17 cellular contexts compared by ENCODE assay signal in the genomic region with DNA sequence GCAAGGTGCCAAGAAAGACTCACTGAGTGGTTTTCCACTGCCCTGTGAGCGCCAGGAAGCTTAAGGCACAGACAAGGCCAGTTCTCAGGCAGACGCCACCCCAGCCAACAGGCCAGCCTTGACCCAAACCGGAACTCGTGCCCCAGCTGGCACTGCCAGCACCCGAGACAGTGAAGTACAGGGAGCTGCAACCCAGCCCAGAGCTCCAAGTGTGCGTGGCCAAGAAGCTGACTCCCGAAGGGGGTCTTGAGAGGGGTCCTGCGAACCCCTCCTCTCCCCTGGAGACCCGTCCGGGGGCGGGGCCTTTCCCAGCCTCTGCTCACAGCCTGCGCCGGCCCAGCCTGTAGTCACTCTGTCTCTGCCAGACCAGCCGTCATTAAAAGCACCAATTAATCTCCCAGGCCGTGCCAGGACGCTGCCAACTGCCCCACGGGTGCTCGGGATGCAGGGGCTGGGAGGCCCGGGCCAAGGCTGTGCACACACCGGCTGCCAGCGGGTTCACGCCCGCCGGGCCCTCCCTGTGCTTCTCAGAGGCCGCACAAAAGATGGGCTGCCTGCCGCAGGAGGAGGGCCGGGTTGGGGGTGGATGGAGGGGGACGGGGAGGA. TPM values are rescaled to one million over a fixed set of nuclear protein-coding genes. Genes with fewer than 3 reads are reported as not detected.
DNase-seq lines count a peak whose midpoint lies in the region; ATAC-seq, FAIRE-seq and TF ChIP-seq lines count a peak whose summit lies in the region.
"Had no signal": no experiment of that assay in that cellular context is flagged by ENCODE, and none has a peak within 500 bp of the region (broad histone marks: within the 10 kb centered on the region; RNA-seq: fewer than 3 reads in every experiment).

No MANE protein-coding gene starts in this region.

- H3K4me3 Mint-ChIP-seq in activated naive CD8-positive, alpha-beta T cell treated with anti-CD3 and anti-CD28 coated beads, Interleukin-2, amount 10 ng/mL, durations not matched to agents 7 days and 5 days: no peak overlapping the region
- no peak overlapping the region for H3K4me3 Mint-ChIP-seq in activated naive CD8-positive, alpha-beta T cell treated with anti-CD3 and anti-CD28 coated beads for 36 hours
- no peak overlapping the region for H3K4me3 Mint-ChIP-seq in endothelial cell (ENCODE audit: unreplicated experiment)
- H3K4me3 Mint-ChIP-seq: activated CD4-positive, alpha-beta T cell treated with anti-CD3 and anti-CD28 coated beads, Interleukin-2, amount 10 ng/mL, durations not matched to agents 7 days and 5 days had no signal

- H3K36me3 ChIP-seq in pancreas (no peaks in the 10 kb centered on the region), tibial nerve (no peaks in the 10 kb centered on the region)
- H3K36me3 ChIP-seq: gastrocnemius medialis had no signal

- no peak for ATAC-seq in activated naive CD8-positive, alpha-beta T cell treated with anti-CD3 and anti-CD28 coated beads, Interleukin-2, amount 10 ng/mL, durations not matched to agents 7 days and 5 days (ENCODE audit: low read depth)
- ATAC-seq in pancreas: peak; percentile 49 to 67 (median 61)
- no peak for ATAC-seq in GM19463 (IDR thresholded peaks at IDR 0.05; ENCODE audit: unreplicated experiment)
- ATAC-seq in HG03045 (IDR thresholded peaks at IDR 0.05; ENCODE audit: unreplicated experiment): no peak
- ATAC-seq: activated naive CD4-positive, alpha-beta T cell treated with anti-CD3 and anti-CD28 coated beads, Interleukin-2, amount 50 U/mL, for 72 hours; gastrocnemius medialis had no signal

- H3K27ac ChIP-seq in pancreas (peak overlapping the region; percentile 48 to 78 (median 70)), tibial nerve (peak overlapping the region in 3 of 4 donors; percentile 53 to 84 (median 80))

- H3K27me3 ChIP-seq in pancreas: no peaks in the 10 kb centered on the region
- H3K27me3 ChIP-seq in tibial nerve: peaks cover 0 to 21% of the 10 kb centered on the region in 2 donors

- H3K9me3 ChIP-seq in pancreas (no peaks in the 10 kb centered on the region), tibial nerve (no peaks in the 10 kb centered on the region)
- H3K9me3 ChIP-seq: gastrocnemius medialis had no signal

- H3K4me1 ChIP-seq in pancreas (peaks cover 3 to 16% (median 8%) of the 10 kb centered on the region in 3 donors), tibial nerve (peaks cover 0 to 98% (median 44%) of the 10 kb centered on the region in 4 donors)

- H3K4me1 Mint-ChIP-seq in activated naive CD8-positive, alpha-beta T cell treated with anti-CD3 and anti-CD28 coated beads, Interleukin-2, amount 10 ng/mL, durations not matched to agents 7 days and 5 days: peaks cover 4% of the 10 kb centered on the region
- H3K4me1 Mint-ChIP-seq in activated naive CD8-positive, alpha-beta T cell treated with anti-CD3 and anti-CD28 coated beads for 36 hours: peaks cover 2% of the 10 kb centered on the region
- no peaks in the 10 kb centered on the region for H3K4me1 Mint-ChIP-seq in endothelial cell (ENCODE audit: unreplicated experiment)

- TF ChIP-seq EP300 in tibial nerve (IDR thresholded peaks at IDR 0.05): no peak

- intact Hi-C loops in pancreas (cut with DNase I): no loop called here

- POLR2A ChIA-PET in activated naive CD8-positive, alpha-beta T cell treated with anti-CD3 and anti-CD28 coated beads, Interleukin-2, amount 10 ng/mL, durations not matched to agents 7 days and 5 days (lab: Charles Lee): no interaction called here

- no peaks in the 10 kb centered on the region for H3K36me3 Mint-ChIP-seq in activated naive CD8-positive, alpha-beta T cell treated with anti-CD3 and anti-CD28 coated beads, Interleukin-2, amount 10 ng/mL, durations not matched to agents 7 days and 5 days
- H3K36me3 Mint-ChIP-seq in activated naive CD8-positive, alpha-beta T cell treated with anti-CD3 and anti-CD28 coated beads for 36 hours: no peaks in the 10 kb centered on the region
- H3K36me3 Mint-ChIP-seq in endothelial cell (ENCODE audit: low read depth, unreplicated experiment): peaks cover 7% of the 10 kb centered on the region
- H3K36me3 Mint-ChIP-seq: activated naive CD4-positive, alpha-beta T cell treated with anti-CD3 and anti-CD28 coated beads, Interleukin-2, amount 50 U/mL, for 72 hours; CD4-positive, alpha-beta memory T cell had no signal

- H3K27ac Mint-ChIP-seq in activated naive CD8-positive, alpha-beta T cell treated with anti-CD3 and anti-CD28 coated beads, Interleukin-2, amount 10 ng/mL, durations not matched to agents 7 days and 5 days: no peak overlapping the region
- H3K27ac Mint-ChIP-seq in activated naive CD8-positive, alpha-beta T cell treated with anti-CD3 and anti-CD28 coated beads for 36 hours: no peak overlapping the region
- no peak overlapping the region for H3K27ac Mint-ChIP-seq in endothelial cell (ENCODE audit: unreplicated experiment)
- H3K27ac Mint-ChIP-seq: activated CD4-positive, alpha-beta T cell treated with anti-CD3 and anti-CD28 coated beads, Interleukin-2, amount 10 ng/mL, durations not matched to agents 7 days and 5 days had no signal

- no peak for TF ChIP-seq POLR2A in tibial nerve (IDR thresholded peaks at IDR 0.05)

- H3K9me3 Mint-ChIP-seq in activated naive CD8-positive, alpha-beta T cell treated with anti-CD3 and anti-CD28 coated beads, Interleukin-2, amount 10 ng/mL, durations not matched to agents 7 days and 5 days: no peaks in the 10 kb centered on the region
- no peaks in the 10 kb centered on the region for H3K9me3 Mint-ChIP-seq in activated naive CD8-positive, alpha-beta T cell treated with anti-CD3 and anti-CD28 coated beads for 36 hours
- H3K9me3 Mint-ChIP-seq in endothelial cell (ENCODE audit: unreplicated experiment): no peaks in the 10 kb centered on the region
- H3K9me3 Mint-ChIP-seq: activated CD4-positive, alpha-beta T cell treated with anti-CD3 and anti-CD28 coated beads, Interleukin-2, amount 10 ng/mL, durations not matched to agents 7 days and 5 days; activated naive CD4-positive, alpha-beta T cell treated with anti-CD3 and anti-CD28 coated beads, Interleukin-2, amount 50 U/mL, for 72 hours had no signal

- no peak for FAIRE-seq in pancreas (lab: Jason Lieb, UNC)
- FAIRE-seq: A204.1 had no signal

- TF ChIP-seq CTCF in pancreas (IDR thresholded peaks at IDR 0.05) (no peak), tibial nerve (IDR thresholded peaks at IDR 0.05) (no peak), endothelial cell (IDR thresholded peaks at IDR 0.05; ENCODE audit: unreplicated experiment) (no peak)

- H3K27me3 Mint-ChIP-seq in activated naive CD8-positive, alpha-beta T cell treated with anti-CD3 and anti-CD28 coated beads, Interleukin-2, amount 10 ng/mL, durations not matched to agents 7 days and 5 days: peaks cover 20% of the 10 kb centered on the region
- peaks cover 3% of the 10 kb centered on the region for H3K27me3 Mint-ChIP-seq in activated naive CD8-positive, alpha-beta T cell treated with anti-CD3 and anti-CD28 coated beads for 36 hours
- peaks cover 18% of the 10 kb centered on the region for H3K27me3 Mint-ChIP-seq in endothelial cell (ENCODE audit: unreplicated experiment)

- WGBS in pancreas, 2 donors: 41 to 45% methylated on average over 24 to 28 of the region's 28 CpGs
- WGBS in tibial nerve, 2 donors: 22 to 37% methylated on average over 14 to 21 of the region's 28 CpGs

- DNase-seq in activated naive CD8-positive, alpha-beta T cell treated with anti-CD3 and anti-CD28 coated beads, Interleukin-2, amount 10 ng/mL, durations not matched to agents 7 days and 5 days: peak; percentile 25
- no peak for DNase-seq in activated naive CD8-positive, alpha-beta T cell treated with anti-CD3 and anti-CD28 coated beads for 36 hours
- DNase-seq in globus pallidus (ENCODE audit: low spot score): peak; percentile 93
- DNase-seq in pancreas: peak; percentile 54 to 84 (median 66)
- no peak for DNase-seq in tibial nerve (ENCODE audit: low spot score in 2 of 2)
- no peak for DNase-seq in endothelial cell (ENCODE audit: low spot score)
- DNase-seq: activated CD4-positive, alpha-beta T cell treated with anti-CD3 and anti-CD28 coated beads, Interleukin-2, amount 10 ng/mL, durations not matched to agents 7 days and 5 days; DMS79 treated with DMSO at 0.1 percent for 48 hours; NCI-H1436 treated with DMSO at 0.1 percent for 48 hours; NCI-H510A; OCI-M1 had no signal

- H3K4me3 ChIP-seq in pancreas (no peak overlapping the region), tibial nerve (no peak overlapping the region)
- H3K4me3 ChIP-seq: gastrocnemius medialis had no signal

RNA-seq across cellular contexts. Expression of a gene that starts 4.4 kb away (rescaled TPM):
- total RNA-seq in activated naive CD8-positive, alpha-beta T cell treated with anti-CD3 and anti-CD28 coated beads, Interleukin-2, amount 10 ng/mL, durations not matched to agents 7 days and 5 days: under 1 TPM; 0.50 to 0.60 TPM
- total RNA-seq in activated naive CD8-positive, alpha-beta T cell treated with anti-CD3 and anti-CD28 coated beads for 36 hours: under 1 TPM; 0.42 to 0.58 TPM
- total RNA-seq in pancreas (1 to 10 TPM in 1 of 6 donors, under 1 TPM in 5; 0.54 to 1.3 (median 0.75) TPM), tibial nerve (10 to 100 TPM; 51.3 to 74.5 (median 66.3) TPM), endothelial cell (ENCODE audit: unreplicated experiment) (4.3 TPM)
- polyA plus RNA-seq in pancreas: 1 to 10 TPM; 3.5 to 5.5 TPM

RNA-seq across cellular contexts. Expression of a gene that starts 6.4 kb away (rescaled TPM):
- 10 to 100 TPM; 26.6 to 31.3 TPM for total RNA-seq in activated naive CD8-positive, alpha-beta T cell treated with anti-CD3 and anti-CD28 coated beads, Interleukin-2, amount 10 ng/mL, durations not matched to agents 7 days and 5 days
- 1 to 10 TPM; 7.0 to 8.1 TPM for total RNA-seq in activated naive CD8-positive, alpha-beta T cell treated with anti-CD3 and anti-CD28 coated beads for 36 hours
- total RNA-seq in pancreas (10 to 100 TPM in 4 of 6 donors, 1 to 10 TPM in 2; 9.3 to 17.6 (median 15.4) TPM), tibial nerve (10 to 100 TPM; 24.5 to 58.5 (median 31.8) TPM), endothelial cell (ENCODE audit: unreplicated experiment) (21.7 TPM)
- polyA plus RNA-seq in pancreas: 10 to 100 TPM; 48.3 to 64.6 TPM

Comparison
In these comparisons a context has a peak if more than half of its experiments do, and no peak if none do; other contexts are left out.
1. DNase-seq: peak in activated naive CD8-positive, alpha-beta T cell treated with anti-CD3 and anti-CD28 coated beads, Interleukin-2, amount 10 ng/mL, durations not matched to agents 7 days and 5 days (single experiment), globus pallidus (single experiment) and pancreas (6 of 6); none in activated naive CD8-positive, alpha-beta T cell treated with anti-CD3 and anti-CD28 coated beads for 36 hours (single experiment), tibial nerve (0 of 2) and endothelial cell (single experiment).
2. ATAC-seq: peak in pancreas (4 of 4); none in activated naive CD8-positive, alpha-beta T cell treated with anti-CD3 and anti-CD28 coated beads, Interleukin-2, amount 10 ng/mL, durations not matched to agents 7 days and 5 days (single experiment), GM19463 (single experiment) and HG03045 (single experiment).